ENCODE assay signal across 21 cellular contexts in genomic region chr10:122490268-122490667, GRCh38. TPM values are rescaled to one million over a fixed set of nuclear protein-coding genes. Genes with fewer than 3 reads are reported as not detected.
DNase-seq lines count a peak whose midpoint lies in the region; ATAC-seq, FAIRE-seq and TF ChIP-seq lines count a peak whose summit lies in the region.
"Had no signal": no experiment of that assay in that cellular context is flagged by ENCODE, and none has a peak within 500 bp of the region (broad histone marks: within the 10 kb centered on the region; RNA-seq: fewer than 3 reads in every experiment).

No MANE protein-coding gene starts in this region.

- H3K36me3 Mint-ChIP-seq in activated T-helper 2 cell treated with anti-CD3 and anti-CD28 coated beads, Interferon-gamma antibody, Interleukin-2, Interleukin-4, amounts not matched to agents 10 μg/mL and 5 μg/mL and 100 μg/mL, durations not matched to agents 14 hours and 24 hours and 36 hours (ENCODE audit: low read depth): no peaks in the 10 kb centered on the region

- peaks cover 12% of the 10 kb centered on the region for H3K27me3 Mint-ChIP-seq in activated T-helper 2 cell treated with anti-CD3 and anti-CD28 coated beads, Interferon-gamma antibody, Interleukin-2, Interleukin-4, amounts not matched to agents 10 μg/mL and 5 μg/mL and 100 μg/mL, durations not matched to agents 14 hours and 24 hours and 36 hours (ENCODE audit: low read depth)

- H3K27ac Mint-ChIP-seq in activated T-helper 2 cell treated with anti-CD3 and anti-CD28 coated beads, Interferon-gamma antibody, Interleukin-2, Interleukin-4, amounts not matched to agents 10 μg/mL and 5 μg/mL and 100 μg/mL, durations not matched to agents 14 hours and 24 hours and 36 hours: no peak overlapping the region

- H3K9me3 Mint-ChIP-seq in activated T-helper 2 cell treated with anti-CD3 and anti-CD28 coated beads, Interferon-gamma antibody, Interleukin-2, Interleukin-4, amounts not matched to agents 10 μg/mL and 5 μg/mL and 100 μg/mL, durations not matched to agents 14 hours and 24 hours and 36 hours: no peaks in the 10 kb centered on the region
- H3K9me3 Mint-ChIP-seq: neural progenitor cell had no signal

- peak overlapping the region in 16 of 21 experiments; percentile 4 to 85 (median 66) for H3K27ac ChIP-seq in skin epidermis
- H3K27ac ChIP-seq: neural progenitor cell had no signal

- DNase-seq in GM03348 (ENCODE audit: low spot score) (peak; percentile 68), astrocyte of the hippocampus (ENCODE audit: low read depth, low spot score) (peak; percentile 52), fibroblast of mammary gland (ENCODE audit: low read depth) (peak; percentile 79), RCC 7860 (ENCODE audit: low spot score) (no peak)
- DNase-seq in activated T-helper 2 cell treated with anti-CD3 and anti-CD28 coated beads, Interferon-gamma antibody, Interleukin-2, Interleukin-4, amounts not matched to agents 10 μg/mL and 5 μg/mL and 100 μg/mL, durations not matched to agents 14 hours and 24 hours and 36 hours (ENCODE audit: low spot score): no peak
- DNase-seq: activated CD4-positive, CD25-positive, alpha-beta regulatory T cell; effector memory CD4-positive, alpha-beta T cell; mesendoderm; NCI-H2227 treated with DMSO at 0.1 percent for 48 hours; SIG-M5; stimulated activated CD4-positive, alpha-beta T cell treated with anti-CD3 and anti-CD28 coated beads, Interleukin-1b, Interleukin-23, amount 100 ng/mL, for 48 hours; T-helper 17 cell had no signal

- intact Hi-C loops in activated T-helper 2 cell treated with anti-CD3 and anti-CD28 coated beads, Interferon-gamma antibody, Interleukin-2, Interleukin-4, amounts not matched to agents 10 μg/mL and 5 μg/mL and 100 μg/mL, durations not matched to agents 14 hours and 24 hours and 36 hours (cut with micrococcal nuclease): no loop called here

- no peak overlapping the region for H3K4me3 Mint-ChIP-seq in activated T-helper 2 cell treated with anti-CD3 and anti-CD28 coated beads, Interferon-gamma antibody, Interleukin-2, Interleukin-4, amounts not matched to agents 10 μg/mL and 5 μg/mL and 100 μg/mL, durations not matched to agents 14 hours and 24 hours and 36 hours (ENCODE audit: low read depth)
- H3K4me3 Mint-ChIP-seq: neural progenitor cell, T-helper 17 cell had no signal

- peaks cover 6% of the 10 kb centered on the region for H3K4me1 Mint-ChIP-seq in activated T-helper 2 cell treated with anti-CD3 and anti-CD28 coated beads, Interferon-gamma antibody, Interleukin-2, Interleukin-4, amounts not matched to agents 10 μg/mL and 5 μg/mL and 100 μg/mL, durations not matched to agents 14 hours and 24 hours and 36 hours (ENCODE audit: low read depth)

- H3K4me3 ChIP-seq in fibroblast of mammary gland (ENCODE audit: control insufficient read depth, low read depth, low read length) (no peak overlapping the region), skin epidermis (no peak overlapping the region)
- H3K4me3 ChIP-seq: neural progenitor cell had no signal

- ATAC-seq in GM19324 (IDR thresholded peaks at IDR 0.05; ENCODE audit: low FRiP score, unreplicated experiment) (no peak), GM18517 (IDR thresholded peaks at IDR 0.05; ENCODE audit: unreplicated experiment) (no peak)

- TF ChIP-seq CTCF in fibroblast of mammary gland (conservative IDR thresholded peaks at IDR 0.05; ENCODE audit: control insufficient read depth, insufficient read depth, low read depth, low read length): no peak

- FAIRE-seq in RCC 7860 (lab: Jason Lieb, UNC): no peak
- FAIRE-seq: G401.6, H1 had no signal

RNA-seq across cellular contexts. Expression of gene HTRA1, which starts 28.9 kb away (rescaled TPM):
- total RNA-seq in activated T-helper 2 cell treated with anti-CD3 and anti-CD28 coated beads, Interferon-gamma antibody, Interleukin-2, Interleukin-4, amounts not matched to agents 10 μg/mL and 5 μg/mL and 100 μg/mL, durations not matched to agents 14 hours and 24 hours and 36 hours: not detected in 2 replicates
- total RNA-seq: HT-29 had no signal

RNA-seq across cellular contexts. Expression of gene ARMS2, which starts 35.8 kb away (rescaled TPM):
- not detected in 2 replicates for total RNA-seq in activated T-helper 2 cell treated with anti-CD3 and anti-CD28 coated beads, Interferon-gamma antibody, Interleukin-2, Interleukin-4, amounts not matched to agents 10 μg/mL and 5 μg/mL and 100 μg/mL, durations not matched to agents 14 hours and 24 hours and 36 hours
- total RNA-seq: H1, HT-29, renal cortical epithelial cell, subcutaneous adipose tissue, T-helper 17 cell had no signal

Comparison
In these comparisons a context has a peak if more than half of its experiments do, and no peak if none do; other contexts are left out.
1. DNase-seq: peak in GM03348 (single experiment), astrocyte of the hippocampus (single experiment) and fibroblast of mammary gland (single experiment); none in RCC 7860 (single experiment) and activated T-helper 2 cell treated with anti-CD3 and anti-CD28 coated beads, Interferon-gamma antibody, Interleukin-2, Interleukin-4, amounts not matched to agents 10 μg/mL and 5 μg/mL and 100 μg/mL, durations not matched to agents 14 hours and 24 hours and 36 hours (single experiment).